In genomic region chr20:21398505-21399057, GRCh38 we compare ENCODE assay signal across 21 cellular contexts. TPM values are rescaled to one million over a fixed set of nuclear protein-coding genes. Genes with fewer than 3 reads are reported as not detected.
"Had no signal": no experiment of that assay in that cellular context is flagged by ENCODE, and none has a peak within 500 bp of the region (broad histone marks: within the 10 kb centered on the region; RNA-seq: fewer than 3 reads in every experiment).

No MANE protein-coding gene starts in this region.

- H3K27ac Mint-ChIP-seq: activated T-helper 2 cell treated with anti-CD3 and anti-CD28 coated beads, Interferon-gamma antibody, Interleukin-2, Interleukin-4, amounts not matched to agents 10 μg/mL and 5 μg/mL and 100 μg/mL, durations not matched to agents 14 hours and 24 hours and 36 hours; stimulated activated effector memory CD8-positive, alpha-beta T cell treated with anti-CD3 and anti-CD28 coated beads, Interleukin-12 subunit alpha, Interleukin-12 subunit beta, amount 100 ng/mL, for 72 hours had no signal

- H3K27ac ChIP-seq: brain microvascular endothelial cell, epithelial cell of prostate, left lung had no signal

- DNase-seq: activated CD4-positive, alpha-beta T cell treated with anti-CD3 and anti-CD28 coated beads, Interleukin-2, amount 50 U/mL, for 1 hour; brain microvascular endothelial cell; dermis blood vessel endothelial cell; effector memory CD8-positive, alpha-beta T cell; foreskin melanocyte; head of caudate nucleus; islet precursor cell; left lung; mammary epithelial cell; SW 1271; T-helper 9 cell had no signal

- H3K9me3 Mint-ChIP-seq: activated T-helper 2 cell treated with anti-CD3 and anti-CD28 coated beads, Interferon-gamma antibody, Interleukin-2, Interleukin-4, amounts not matched to agents 10 μg/mL and 5 μg/mL and 100 μg/mL, durations not matched to agents 14 hours and 24 hours and 36 hours; effector memory CD8-positive, alpha-beta T cell; stimulated activated effector memory CD8-positive, alpha-beta T cell treated with anti-CD3 and anti-CD28 coated beads, Interleukin-12 subunit alpha, Interleukin-12 subunit beta, amount 100 ng/mL, for 72 hours had no signal

- H3K9me3 ChIP-seq: left lung had no signal

- ATAC-seq: activated CD4-positive, CD25-positive, alpha-beta regulatory T cell treated with anti-CD3 and anti-CD28 coated beads, Interleukin-2, amount 50 U/mL, for 24 hours; activated naive CD4-positive, alpha-beta T cell treated with anti-CD3 and anti-CD28 coated beads, Interleukin-2, amount 50 U/mL, for 72 hours; effector memory CD8-positive, alpha-beta T cell; left lung; stimulated activated effector memory CD8-positive, alpha-beta T cell treated with anti-CD3 and anti-CD28 coated beads, Interleukin-12 subunit alpha, Interleukin-12 subunit beta, amount 100 ng/mL, for 72 hours had no signal

- H3K4me3 ChIP-seq: left lung had no signal

- H3K36me3 Mint-ChIP-seq: stimulated activated effector memory CD8-positive, alpha-beta T cell treated with anti-CD3 and anti-CD28 coated beads, Interleukin-12 subunit alpha, Interleukin-12 subunit beta, amount 100 ng/mL, for 72 hours had no signal

RNA-seq across cellular contexts. Expression of gene NKX2-4, which starts 1.3 kb away (rescaled TPM):
- total RNA-seq: activated CD8-positive, alpha-beta memory T cell treated with anti-CD3 and anti-CD28 coated beads for 36 hours; activated naive CD4-positive, alpha-beta T cell treated with anti-CD3 and anti-CD28 coated beads, Interleukin-2, amount 50 U/mL, for 72 hours; activated T-helper 2 cell treated with anti-CD3 and anti-CD28 coated beads, Interferon-gamma antibody, Interleukin-2, Interleukin-4, amounts not matched to agents 10 μg/mL and 5 μg/mL and 100 μg/mL, durations not matched to agents 14 hours and 24 hours and 36 hours; cerebellum; dermis blood vessel endothelial cell; fibroblast of lung; left lung; mammary epithelial cell; renal cortical epithelial cell; urinary bladder had no signal
- polyA plus RNA-seq: fibroblast of lung, mammary epithelial cell, urinary bladder had no signal
